In the genomic region with DNA sequence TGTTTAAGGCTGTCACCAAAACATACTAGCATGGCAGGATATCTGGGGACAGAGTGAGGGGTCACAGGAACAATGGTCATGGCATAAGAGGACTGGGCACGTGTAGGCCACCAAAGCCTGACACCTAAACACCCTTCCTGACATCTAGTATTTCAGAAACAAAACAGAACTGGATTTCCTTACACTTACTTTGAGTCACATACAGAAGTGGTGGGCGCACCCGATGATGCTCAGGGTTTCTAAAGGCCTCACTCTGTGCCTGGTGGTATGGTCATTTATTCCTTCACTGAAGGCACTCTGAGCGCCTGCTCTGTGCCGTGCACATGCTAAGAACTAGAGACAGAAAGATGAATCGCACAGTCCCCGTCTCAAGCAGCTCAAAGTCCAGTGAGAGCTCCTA, we compare ENCODE assay signal across 1 cellular context.
TF ChIP-seq lines count a peak whose summit lies in the region.

No MANE protein-coding gene starts in this region.

TF ChIP-seq in HCT116, 20 proteins besides CTCF, POLR2A, EP300 and RAD21 (continued from another document):
- TF ChIP-seq POLR2AphosphoS5 (IDR thresholded peaks at IDR 0.05; ENCODE audit: low read depth, low read length) (no peak), SIN3A (IDR thresholded peaks at IDR 0.05; ENCODE audit: low read depth) (no peak), YY1 (IDR thresholded peaks at IDR 0.05; ENCODE audit: extremely low read depth, insufficient replicate concordance, low read depth, low read length) (no peak), ZFX (IDR thresholded peaks at IDR 0.05) (no peak)
- TF ChIP-seq, protein P1, sequence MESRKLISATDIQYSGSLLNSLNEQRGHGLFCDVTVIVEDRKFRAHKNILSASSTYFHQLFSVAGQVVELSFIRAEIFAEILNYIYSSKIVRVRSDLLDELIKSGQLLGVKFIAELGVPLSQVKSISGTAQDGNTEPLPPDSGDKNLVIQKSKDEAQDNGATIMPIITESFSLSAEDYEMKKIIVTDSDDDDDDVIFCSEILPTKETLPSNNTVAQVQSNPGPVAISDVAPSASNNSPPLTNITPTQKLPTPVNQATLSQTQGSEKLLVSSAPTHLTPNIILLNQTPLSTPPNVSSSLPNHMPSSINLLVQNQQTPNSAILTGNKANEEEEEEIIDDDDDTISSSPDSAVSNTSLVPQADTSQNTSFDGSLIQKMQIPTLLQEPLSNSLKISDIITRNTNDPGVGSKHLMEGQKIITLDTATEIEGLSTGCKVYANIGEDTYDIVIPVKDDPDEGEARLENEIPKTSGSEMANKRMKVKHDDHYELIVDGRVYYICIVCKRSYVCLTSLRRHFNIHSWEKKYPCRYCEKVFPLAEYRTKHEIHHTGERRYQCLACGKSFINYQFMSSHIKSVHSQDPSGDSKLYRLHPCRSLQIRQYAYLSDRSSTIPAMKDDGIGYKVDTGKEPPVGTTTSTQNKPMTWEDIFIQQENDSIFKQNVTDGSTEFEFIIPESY (IDR thresholded peaks at IDR 0.05; ENCODE audit: extremely low read depth, insufficient replicate concordance, low read length): no peak
- TF ChIP-seq, protein P2, sequence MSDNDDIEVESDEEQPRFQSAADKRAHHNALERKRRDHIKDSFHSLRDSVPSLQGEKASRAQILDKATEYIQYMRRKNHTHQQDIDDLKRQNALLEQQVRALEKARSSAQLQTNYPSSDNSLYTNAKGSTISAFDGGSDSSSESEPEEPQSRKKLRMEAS (IDR thresholded peaks at IDR 0.05): no peak
- TF ChIP-seq, protein P3, sequence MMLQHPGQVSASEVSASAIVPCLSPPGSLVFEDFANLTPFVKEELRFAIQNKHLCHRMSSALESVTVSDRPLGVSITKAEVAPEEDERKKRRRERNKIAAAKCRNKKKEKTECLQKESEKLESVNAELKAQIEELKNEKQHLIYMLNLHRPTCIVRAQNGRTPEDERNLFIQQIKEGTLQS (IDR thresholded peaks at IDR 0.05): no peak
